ENCODE assay signal across 8 cellular contexts in the genomic region with DNA sequence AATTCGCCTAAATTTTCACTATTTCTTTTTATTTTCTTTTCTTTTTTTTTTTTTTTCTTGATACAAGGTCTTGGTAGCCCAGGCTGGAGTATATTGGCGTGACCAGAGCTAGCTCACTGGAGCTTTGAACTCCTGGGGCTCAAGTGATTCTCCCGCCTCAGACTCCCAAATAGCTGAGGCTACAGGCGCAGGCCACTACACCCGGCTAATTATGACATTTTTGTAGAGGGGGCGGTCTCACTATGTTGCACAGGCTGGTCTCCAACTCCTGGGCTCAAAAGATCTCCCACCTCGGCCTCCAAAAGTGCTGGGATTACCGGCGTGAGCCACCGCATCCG. TPM values are rescaled to one million over a fixed set of nuclear protein-coding genes. Genes with fewer than 3 reads are reported as not detected.
A peak's percentile ranks its signal among the peaks of the same experiment; 100 is the strongest.
DNase-seq lines count a peak whose midpoint lies in the region; ATAC-seq and TF ChIP-seq lines count a peak whose summit lies in the region.

No MANE protein-coding gene starts in this region.

- H3K4me1 ChIP-seq in HEK293 (ENCODE audit: control insufficient read depth, insufficient read depth, low read length) = peaks cover 11% of the 10 kb centered on the region
- no peaks in the 10 kb centered on the region for H3K4me1 ChIP-seq in right cardiac atrium (ENCODE audit: control insufficient read depth, insufficient read depth, low read length)
- peaks cover 0 to 20% (median 8%) of the 10 kb centered on the region in 6 donors for H3K4me1 ChIP-seq in spleen

- H3K36me3 ChIP-seq in HEK293 (ENCODE audit: control insufficient read depth in 2 of 2, insufficient read depth in 1 of 2, low read length in 2 of 2) (no peaks in the 10 kb centered on the region; a peak in 1 of 3 replicates), spleen (no peaks in the 10 kb centered on the region)

- H3K4me3 ChIP-seq in HEK293 (ENCODE audit: low read depth, low read length) (peak overlapping the region; percentile 53), WI38 (ENCODE audit: low read depth, low read length) (peak overlapping the region; percentile 79), right cardiac atrium (ENCODE audit: low read length) (peak overlapping the region; percentile 69), spleen (peak overlapping the region; percentile 54 to 94 (median 64))

- POLR2A ChIA-PET in HEK293 (lab: Yijun Ruan, JAX) = interaction anchor here (0.7 to 2.1 kb wide), 14 partner anchors 9 to 357 kb away, joined by 3 to 21 read pairs (median 8); partner anchors contain the start of genes KCTD15 and LSM14A

- H3K9me3 ChIP-seq in HEK293 (ENCODE audit: control insufficient read depth, insufficient read depth, low read depth, low read length) = no peaks in the 10 kb centered on the region
- no peaks in the 10 kb centered on the region for H3K9me3 ChIP-seq in right cardiac atrium (ENCODE audit: control insufficient read depth, low read length)
- no peaks in the 10 kb centered on the region for H3K9me3 ChIP-seq in spleen

- CTCF ChIA-PET in HEK293 (lab: Yijun Ruan, JAX) = interaction anchor here (0.7 to 4.8 kb wide), 10 partner anchors 10 to 496 kb away, joined by 3 to 44 read pairs (median 5); no protein-coding TSS in a partner anchor

- 78% methylated on average over 11 of the region's 11 CpGs for WGBS in right cardiac atrium
- WGBS in spleen, 5 donors = 69 to 76% (median 71%) methylated on average over 11 of the region's 11 CpGs

- peak overlapping the region; percentile 99 for H3K27ac ChIP-seq in HEK293 (ENCODE audit: extremely low read depth, low read depth, low read length)
- H3K27ac ChIP-seq in right cardiac atrium (ENCODE audit: low read length) = peak overlapping the region; percentile 71
- peak overlapping the region in 7 of 8 donors; percentile 80 to 91 (median 88) for H3K27ac ChIP-seq in spleen

- intact Hi-C loops in right cardiac atrium (cut with DNase I) = no loop called here
- intact Hi-C loops in spleen (cut with DNase I; ENCODE audit: low total_unique reads) = no loop called here

- ATAC-seq in right cardiac atrium (peak; percentile 9 to 30), HG02642 (IDR thresholded peaks at IDR 0.05; ENCODE audit: poor library complexity, unreplicated experiment) (no peak), HG02623 (IDR thresholded peaks at IDR 0.05; ENCODE audit: unreplicated experiment) (no peak)

- TF ChIP-seq POLR2A in spleen (IDR thresholded peaks at IDR 0.05) = no peak

- TF ChIP-seq CTCF in HEK293 (tag by site-specific recombination; IDR thresholded peaks at IDR 0.05) = no peak
- no peak for TF ChIP-seq CTCF in WI38 (IDR thresholded peaks at IDR 0.05; ENCODE audit: low read depth, low read length)
- TF ChIP-seq CTCF in spleen (IDR thresholded peaks at IDR 0.05 in 8 of 11, conservative IDR thresholded peaks at IDR 0.05 in 3 of 11) = no peak

- DNase-seq in right cardiac atrium = no peak
- DNase-seq in spleen = no peak
- no peak for DNase-seq in activated CD4-positive, CD25-positive, alpha-beta regulatory T cell (lab: John Stamatoyannopoulos, UW)
- no peak for DNase-seq in SIG-M5 treated with dmso at 0.1 percent for 504 hours (lab: John Stamatoyannopoulos, UW; ENCODE audit: unreplicated experiment)

- H3K27me3 ChIP-seq in right cardiac atrium (ENCODE audit: control insufficient read depth, insufficient read depth) = no peaks in the 10 kb centered on the region
- H3K27me3 ChIP-seq in spleen (replicated peaks in 1 of 7) = no peaks in the 10 kb centered on the region

TF ChIP-seq in HEK293, 187 proteins besides CTCF, POLR2A, EP300 and RAD21:
- TF ChIP-seq ZNF670 (tag by site-specific recombination; IDR thresholded peaks at IDR 0.05; ENCODE audit: low read depth) (no peak), OSR2 (tag by site-specific recombination; IDR thresholded peaks at IDR 0.05) (no peak), ZBTB7A (tag by site-specific recombination; IDR thresholded peaks at IDR 0.05; ENCODE audit: low read depth) (no peak), ZNF571 (tag by site-specific recombination; IDR thresholded peaks at IDR 0.05) (no peak), MYNN (tag by site-specific recombination; IDR thresholded peaks at IDR 0.05; ENCODE audit: borderline replicate concordance) (no peak), ZIC2 (tag by site-specific recombination; IDR thresholded peaks at IDR 0.05) (no peak), ZNF544 (tag by site-specific recombination; IDR thresholded peaks at IDR 0.05) (no peak)
- TF ChIP-seq, protein P1, sequence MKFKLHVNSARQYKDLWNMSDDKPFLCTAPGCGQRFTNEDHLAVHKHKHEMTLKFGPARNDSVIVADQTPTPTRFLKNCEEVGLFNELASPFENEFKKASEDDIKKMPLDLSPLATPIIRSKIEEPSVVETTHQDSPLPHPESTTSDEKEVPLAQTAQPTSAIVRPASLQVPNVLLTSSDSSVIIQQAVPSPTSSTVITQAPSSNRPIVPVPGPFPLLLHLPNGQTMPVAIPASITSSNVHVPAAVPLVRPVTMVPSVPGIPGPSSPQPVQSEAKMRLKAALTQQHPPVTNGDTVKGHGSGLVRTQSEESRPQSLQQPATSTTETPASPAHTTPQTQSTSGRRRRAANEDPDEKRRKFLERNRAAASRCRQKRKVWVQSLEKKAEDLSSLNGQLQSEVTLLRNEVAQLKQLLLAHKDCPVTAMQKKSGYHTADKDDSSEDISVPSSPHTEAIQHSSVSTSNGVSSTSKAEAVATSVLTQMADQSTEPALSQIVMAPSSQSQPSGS (tag by site-specific recombination; IDR thresholded peaks at IDR 0.05; ENCODE audit: low read depth) = no peak
- TF ChIP-seq, protein P2, sequence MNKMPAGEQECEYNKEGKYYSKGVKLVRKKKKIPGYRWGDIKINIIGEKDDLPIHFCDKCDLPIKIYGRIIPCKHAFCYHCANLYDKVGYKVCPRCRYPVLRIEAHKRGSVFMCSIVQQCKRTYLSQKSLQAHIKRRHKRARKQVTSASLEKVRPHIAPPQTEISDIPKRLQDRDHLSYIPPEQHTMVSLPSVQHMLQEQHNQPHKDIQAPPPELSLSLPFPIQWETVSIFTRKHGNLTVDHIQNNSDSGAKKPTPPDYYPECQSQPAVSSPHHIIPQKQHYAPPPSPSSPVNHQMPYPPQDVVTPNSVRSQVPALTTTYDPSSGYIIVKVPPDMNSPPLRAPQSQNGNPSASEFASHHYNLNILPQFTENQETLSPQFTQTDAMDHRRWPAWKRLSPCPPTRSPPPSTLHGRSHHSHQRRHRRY (tag by site-specific recombination; IDR thresholded peaks at IDR 0.05) = no peak

RNA-seq across cellular contexts. Expression of gene LSM14A, which starts 37.3 kb away (rescaled TPM):
- total RNA-seq in right cardiac atrium = 10 to 100 TPM; 70.8 to 91.4 (median 78.4) TPM
- 50.7 TPM for polyA plus RNA-seq in right cardiac atrium
- 100 to 1,000 TPM; 116 to 187 (median 134) TPM for total RNA-seq in spleen
- polyA plus RNA-seq in spleen = 10 to 100 TPM; 46.8 to 78.2 (median 59.7) TPM

Comparison
In these comparisons a context has a peak if more than half of its experiments do, and no peak if none do; other contexts are left out.
1. ATAC-seq: peak in right cardiac atrium (2 of 2); none in HG02642 (single experiment) and HG02623 (single experiment).
2. Peak in every context shown above with its lines, with median percentiles within 50 percentile points of each other: H3K27ac ChIP-seq and H3K4me3 ChIP-seq.